In genomic region chr2:236359426-236359825, GRCh38 we compare ENCODE assay signal across 20 cellular contexts.
DNase-seq lines count a peak whose midpoint lies in the region; TF ChIP-seq lines count a peak whose summit lies in the region.
"Had no signal": no experiment of that assay in that cellular context is flagged by ENCODE, and none has a peak within 500 bp of the region (broad histone marks: within the 10 kb centered on the region; RNA-seq: fewer than 3 reads in every experiment).

No MANE protein-coding gene starts in this region.

- peak; percentile 53 for DNase-seq in NCI-H510A treated with DMSO at 0.1 percent for 48 hours (lab: John Stamatoyannopoulos, UW)
- DNase-seq in NCI-H510A (lab: John Stamatoyannopoulos, UW) = no peak
- peak; percentile 58 for DNase-seq in DMS153 (lab: John Stamatoyannopoulos, UW)
- DNase-seq in ecto neural progenitor cell (ENCODE audit: low spot score) = peak; percentile 43
- no peak for DNase-seq in neuronal stem cell (ENCODE audit: low spot score)
- DNase-seq in NK-92 (lab: John Stamatoyannopoulos, UW; ENCODE audit: unreplicated experiment) = no peak
- no peak for DNase-seq in hepatocyte (ENCODE audit: low spot score)
- DNase-seq in uterus = no peak
- DNase-seq: activated CD4-positive, alpha-beta T cell treated with anti-CD3 and anti-CD28 coated beads for 4 hours; activated effector memory CD4-positive, alpha-beta T cell treated with anti-CD3 and anti-CD28 coated beads, Interleukin-2, amount 50 U/mL, for 16 hours; amygdala; dermis blood vessel endothelial cell; erythroblast; foreskin melanocyte; hypothalamus; NCI-H2029; right cardiac atrium; substantia nigra had no signal

- H2AFZ ChIP-seq in neuronal stem cell (ENCODE audit: low read length) (peak overlapping the region; percentile 80), hepatocyte (no peak overlapping the region)

- H2BK120ac ChIP-seq in neuronal stem cell (ENCODE audit: low read depth, low read length) = no peak overlapping the region

- H3K79me1 ChIP-seq in neuronal stem cell (ENCODE audit: low read depth, low read length) = no peaks in the 10 kb centered on the region

- TF ChIP-seq POLR2A in uterus (IDR thresholded peaks at IDR 0.05) = no peak

- H4K8ac ChIP-seq in neuronal stem cell (ENCODE audit: low read depth, low read length) = no peak overlapping the region

- H3K27ac ChIP-seq in neuronal stem cell (replicated peaks; ENCODE audit: low read length) = no peak overlapping the region
- no peak overlapping the region for H3K27ac ChIP-seq in hepatocyte
- no peak overlapping the region for H3K27ac ChIP-seq in uterus
- H3K27ac ChIP-seq: A549 had no signal

- no peaks in the 10 kb centered on the region for H3K79me2 ChIP-seq in hepatocyte

- no peak overlapping the region for H3K4me3 ChIP-seq in neuronal stem cell (ENCODE audit: low read length in 2 of 2)
- H3K4me3 ChIP-seq in hepatocyte = no peak overlapping the region
- no peak overlapping the region for H3K4me3 ChIP-seq in uterus
- H3K4me3 ChIP-seq: A549, lung had no signal

- no peak overlapping the region for H4K91ac ChIP-seq in neuronal stem cell (ENCODE audit: low read depth, low read length, poor library complexity)

- H3K4me1 ChIP-seq in neuronal stem cell (ENCODE audit: control insufficient read depth in 2 of 2, insufficient read depth in 1 of 2, low read depth in 1 of 2, low read length in 2 of 2) (peaks cover 0 to 4% of the 10 kb centered on the region in 2 donors), hepatocyte (ENCODE audit: insufficient read depth) (no peaks in the 10 kb centered on the region), uterus (no peaks in the 10 kb centered on the region)
- H3K4me1 ChIP-seq: A549 had no signal

- H3K18ac ChIP-seq in neuronal stem cell (ENCODE audit: low read length) = no peak overlapping the region

- H2BK12ac ChIP-seq in neuronal stem cell (ENCODE audit: low read length) = no peak overlapping the region

- H3K36me3 ChIP-seq in neuronal stem cell (replicated peaks in 1 of 2; ENCODE audit: control insufficient read depth in 2 of 2, insufficient read depth in 2 of 2, low read length in 2 of 2) (no peaks in the 10 kb centered on the region), hepatocyte (replicated peaks; ENCODE audit: insufficient read depth, low read depth) (no peaks in the 10 kb centered on the region), uterus (no peaks in the 10 kb centered on the region)

- no peak overlapping the region for H3K4me2 ChIP-seq in neuronal stem cell (ENCODE audit: insufficient read depth, low read length, poor library complexity, severe bottlenecking)
- no peak overlapping the region for H3K4me2 ChIP-seq in hepatocyte
- H3K4me2 ChIP-seq: A549 had no signal

- H2BK5ac ChIP-seq in neuronal stem cell (ENCODE audit: low read length) = no peak overlapping the region

- H2AK5ac ChIP-seq in neuronal stem cell (ENCODE audit: low read depth, low read length) = no peak overlapping the region

- H3K23ac ChIP-seq in neuronal stem cell (ENCODE audit: low read depth, low read length, poor library complexity) = no peak overlapping the region

- TF ChIP-seq CTCF in hepatocyte (IDR thresholded peaks at IDR 0.05; ENCODE audit: poor library complexity) (no peak), uterus (IDR thresholded peaks at IDR 0.05) (no peak)

- H3K9me3 ChIP-seq in neuronal stem cell (replicated peaks in 1 of 2; ENCODE audit: control insufficient read depth in 2 of 2, insufficient read depth in 1 of 2, low read depth in 1 of 2, low read length in 2 of 2) (no peaks in the 10 kb centered on the region), hepatocyte (ENCODE audit: low read depth) (no peaks in the 10 kb centered on the region), uterus (no peaks in the 10 kb centered on the region)
- H3K9me3 ChIP-seq: A549 had no signal

- H3K27me3 ChIP-seq in neuronal stem cell (ENCODE audit: control insufficient read depth in 3 of 3, insufficient read depth in 3 of 3, low read depth in 1 of 3, low read length in 3 of 3) = peaks cover 0 to 2% (median 0%) of the 10 kb centered on the region in 3 experiments
- no peaks in the 10 kb centered on the region for H3K27me3 ChIP-seq in hepatocyte
- no peaks in the 10 kb centered on the region for H3K27me3 ChIP-seq in uterus

- H3K4ac ChIP-seq in neuronal stem cell (ENCODE audit: low read length) = no peak overlapping the region

- H2BK15ac ChIP-seq in neuronal stem cell (ENCODE audit: low read length) = no peak overlapping the region

- no peak overlapping the region for H3K9ac ChIP-seq in neuronal stem cell (ENCODE audit: low read depth, low read length, poor library complexity)

- H3K14ac ChIP-seq in neuronal stem cell (ENCODE audit: low read length) = no peak overlapping the region

- WGBS in neuronal stem cell (ENCODE audit: extremely low coverage in 2 of 2, insufficient read length in 2 of 2, insufficient replicate concordance in 1 of 2), 2 donors = no CpG with 5 or more reads among the region's 8 CpGs
- WGBS in hepatocyte (ENCODE audit: low lambda C conversion rate, missing lambda C conversion rate) = 44% methylated on average over 8 of the region's 8 CpGs

- no peaks in the 10 kb centered on the region for H3K9me2 ChIP-seq in hepatocyte (replicated peaks; ENCODE audit: insufficient read depth)

- H4K20me1 ChIP-seq in hepatocyte (ENCODE audit: insufficient read depth, poor library complexity, severe bottlenecking) = no peaks in the 10 kb centered on the region

- intact Hi-C loops in uterus (cut with DNase I; ENCODE audit: low total_unique reads) = no loop called here

Comparison
In these comparisons a context has a peak if more than half of its experiments do, and no peak if none do; other contexts are left out.
1. DNase-seq: peak in NCI-H510A treated with DMSO at 0.1 percent for 48 hours (single experiment), DMS153 (single experiment) and ecto neural progenitor cell (single experiment); none in NCI-H510A (single experiment), neuronal stem cell (single experiment), NK-92 (single experiment), hepatocyte (single experiment) and uterus (0 of 2).